In genomic region chr6:137387365-137387764, GRCh38 we compare ENCODE assay signal across 19 cellular contexts.
A peak's percentile ranks its signal among the peaks of the same experiment; 100 is the strongest.
DNase-seq lines count a peak whose midpoint lies in the region; ATAC-seq and TF ChIP-seq lines count a peak whose summit lies in the region.
"Had no signal": no experiment of that assay in that cellular context is flagged by ENCODE, and none has a peak within 500 bp of the region (broad histone marks: within the 10 kb centered on the region; RNA-seq: fewer than 3 reads in every experiment).

No MANE protein-coding gene starts in this region.

- H3K27me3 ChIP-seq in endodermal cell (ENCODE audit: control insufficient read depth, insufficient read depth, low read length, poor library complexity, severe bottlenecking) = peaks cover 62% of the 10 kb centered on the region
- H3K27me3 ChIP-seq: spleen had no signal

- H3K4me1 ChIP-seq in endodermal cell (ENCODE audit: control insufficient read depth, insufficient read depth, low read length) = no peaks in the 10 kb centered on the region
- H3K4me1 ChIP-seq: BE2C had no signal

- DNase-seq in NCI-H748 (lab: John Stamatoyannopoulos, UW; ENCODE audit: unreplicated experiment) = peak; percentile 65
- no peak for DNase-seq in NCI-H748 treated with DMSO at 0.1 percent for 48 hours (lab: John Stamatoyannopoulos, UW)
- DNase-seq in NCI-H2171 (lab: John Stamatoyannopoulos, UW) = peak; percentile 77
- peak; percentile 46 for DNase-seq in endodermal cell
- no peak for DNase-seq in natural killer cell treated with Interleukin-12 subunit alpha and Interleukin-12 subunit beta and Interleukin-15 and Interleukin-18, amount 100 ng/mL, for 72 hours (ENCODE audit: low spot score)
- no peak for DNase-seq in chondrocyte (ENCODE audit: low spot score)
- DNase-seq: activated T-cell treated with anti-CD3 and anti-CD28 coated beads, Interleukin-2, amount 50 U/mL, for 4 hours; BE2C; dorsolateral prefrontal cortex; left colon; naive B cell; NCI-H1436 treated with DMSO at 0.1 percent for 48 hours; occipital lobe; retina; spleen; stimulated activated CD4-positive, alpha-beta T cell treated with anti-CD3 and anti-CD28 coated beads, Interleukin-4, amount 100 ng/mL, for 1 hour had no signal

- H3K9me3 ChIP-seq in endodermal cell (ENCODE audit: control insufficient read depth, low read length) = no peaks in the 10 kb centered on the region
- H3K9me3 ChIP-seq: BE2C, spleen had no signal

- no peaks in the 10 kb centered on the region for H3K9me3 Mint-ChIP-seq in endodermal cell
- H3K9me3 Mint-ChIP-seq in natural killer cell treated with Interleukin-12 subunit alpha and Interleukin-12 subunit beta and Interleukin-15 and Interleukin-18, amount 100 ng/mL, for 72 hours = peaks cover 5% of the 10 kb centered on the region
- no peaks in the 10 kb centered on the region for H3K9me3 Mint-ChIP-seq in chondrocyte (ENCODE audit: low read depth)

- H3K4me1 Mint-ChIP-seq in endodermal cell (peaks cover 6% of the 10 kb centered on the region), chondrocyte (ENCODE audit: low read depth) (no peaks in the 10 kb centered on the region)
- peaks cover 56 to 65% of the 10 kb centered on the region in 2 donors for H3K4me1 Mint-ChIP-seq in natural killer cell treated with Interleukin-12 subunit alpha and Interleukin-12 subunit beta and Interleukin-15 and Interleukin-18, amount 100 ng/mL, for 72 hours (ENCODE audit: low read depth in 2 of 2)

- H3K36me3 Mint-ChIP-seq in endodermal cell (ENCODE audit: low read depth) (no peaks in the 10 kb centered on the region), chondrocyte (ENCODE audit: low read depth) (no peaks in the 10 kb centered on the region)
- peaks cover 25% of the 10 kb centered on the region for H3K36me3 Mint-ChIP-seq in natural killer cell treated with Interleukin-12 subunit alpha and Interleukin-12 subunit beta and Interleukin-15 and Interleukin-18, amount 100 ng/mL, for 72 hours
- H3K36me3 Mint-ChIP-seq: naive B cell; stimulated activated memory B cell treated with anti-CD40 and anti-IgM and Interleukin-4, amounts not matched to agents 10 μg/mL and 1 μg/mL and 100 μg/mL, for 72 hours had no signal

- no peak overlapping the region for H3K27ac ChIP-seq in endodermal cell (ENCODE audit: low read depth, low read length)
- H3K27ac ChIP-seq: dorsolateral prefrontal cortex had no signal

- WGBS in endodermal cell (ENCODE audit: insufficient coverage in 1 of 2, insufficient read length in 1 of 2), 2 experiments = 66 to 87% methylated on average over 4 to 9 of the region's 9 CpGs

- H3K36me3 ChIP-seq in endodermal cell (ENCODE audit: control insufficient read depth, insufficient read depth, low read length) = no peaks in the 10 kb centered on the region
- H3K36me3 ChIP-seq: BE2C, spleen had no signal

- H3K9ac ChIP-seq in endodermal cell (ENCODE audit: extremely low read depth, low read length, poor library complexity, severe bottlenecking) = no peak overlapping the region

- no peak overlapping the region for H3K4me3 ChIP-seq in endodermal cell (ENCODE audit: low read length)
- H3K4me3 ChIP-seq: dorsolateral prefrontal cortex, spleen had no signal

- H3K27ac Mint-ChIP-seq in endodermal cell = no peak overlapping the region
- H3K27ac Mint-ChIP-seq in natural killer cell treated with Interleukin-12 subunit alpha and Interleukin-12 subunit beta and Interleukin-15 and Interleukin-18, amount 100 ng/mL, for 72 hours = peak overlapping the region; percentile 77 to 87
- no peak overlapping the region for H3K27ac Mint-ChIP-seq in chondrocyte (ENCODE audit: unreplicated experiment)
- H3K27ac Mint-ChIP-seq: stimulated activated memory B cell treated with anti-CD40 and anti-IgM and Interleukin-4, amounts not matched to agents 10 μg/mL and 1 μg/mL and 100 μg/mL, for 72 hours had no signal

- TF ChIP-seq CTCF in endodermal cell (conservative IDR thresholded peaks at IDR 0.05) (no peak), chondrocyte (IDR thresholded peaks at IDR 0.05) (no peak)

- no peak for ATAC-seq in natural killer cell treated with Interleukin-12 subunit alpha and Interleukin-12 subunit beta and Interleukin-15 and Interleukin-18, amount 100 ng/mL, for 72 hours
- no peak for ATAC-seq in GM21717 (IDR thresholded peaks at IDR 0.05; ENCODE audit: unreplicated experiment)
- no peak for ATAC-seq in HG02970 (IDR thresholded peaks at IDR 0.05; ENCODE audit: low FRiP score, unreplicated experiment)
- ATAC-seq: activated T-cell treated with anti-CD3 and anti-CD28 coated beads, Interleukin-2, amount 50 U/mL, for 4 hours; left colon; stimulated activated memory B cell treated with anti-CD40 and anti-IgM and Interleukin-4, amounts not matched to agents 10 μg/mL and 1 μg/mL and 100 μg/mL, for 72 hours had no signal

- H3K27me3 Mint-ChIP-seq in endodermal cell (ENCODE audit: insufficient read depth) (peaks cover 73% of the 10 kb centered on the region), chondrocyte (ENCODE audit: low read depth) (peaks cover 16% of the 10 kb centered on the region)
- H3K27me3 Mint-ChIP-seq in natural killer cell treated with Interleukin-12 subunit alpha and Interleukin-12 subunit beta and Interleukin-15 and Interleukin-18, amount 100 ng/mL, for 72 hours = no peaks in the 10 kb centered on the region
- H3K27me3 Mint-ChIP-seq: naive B cell; stimulated activated memory B cell treated with anti-CD40 and anti-IgM and Interleukin-4, amounts not matched to agents 10 μg/mL and 1 μg/mL and 100 μg/mL, for 72 hours had no signal

- H3K4me3 Mint-ChIP-seq in endodermal cell (no peak overlapping the region), chondrocyte (ENCODE audit: unreplicated experiment) (no peak overlapping the region)
- no peak overlapping the region for H3K4me3 Mint-ChIP-seq in natural killer cell treated with Interleukin-12 subunit alpha and Interleukin-12 subunit beta and Interleukin-15 and Interleukin-18, amount 100 ng/mL, for 72 hours
- H3K4me3 Mint-ChIP-seq: activated T-cell treated with anti-CD3 and anti-CD28 coated beads, Interleukin-2, amount 50 U/mL, for 4 hours; stimulated activated memory B cell treated with anti-CD40 and anti-IgM and Interleukin-4, amounts not matched to agents 10 μg/mL and 1 μg/mL and 100 μg/mL, for 72 hours had no signal

Comparison
In these comparisons a context has a peak if more than half of its experiments do, and no peak if none do; other contexts are left out.
1. DNase-seq: peak in NCI-H748 (single experiment), NCI-H2171 (single experiment) and endodermal cell (single experiment); none in NCI-H748 treated with DMSO at 0.1 percent for 48 hours (single experiment), natural killer cell treated with Interleukin-12 subunit alpha and Interleukin-12 subunit beta and Interleukin-15 and Interleukin-18, amount 100 ng/mL, for 72 hours (single experiment) and chondrocyte (single experiment).
2. H3K27ac Mint-ChIP-seq: peak in natural killer cell treated with Interleukin-12 subunit alpha and Interleukin-12 subunit beta and Interleukin-15 and Interleukin-18, amount 100 ng/mL, for 72 hours (2 of 2); none in endodermal cell (single experiment) and chondrocyte (single experiment).